ENCODE assay signal across 1 cellular context in the genomic region with DNA sequence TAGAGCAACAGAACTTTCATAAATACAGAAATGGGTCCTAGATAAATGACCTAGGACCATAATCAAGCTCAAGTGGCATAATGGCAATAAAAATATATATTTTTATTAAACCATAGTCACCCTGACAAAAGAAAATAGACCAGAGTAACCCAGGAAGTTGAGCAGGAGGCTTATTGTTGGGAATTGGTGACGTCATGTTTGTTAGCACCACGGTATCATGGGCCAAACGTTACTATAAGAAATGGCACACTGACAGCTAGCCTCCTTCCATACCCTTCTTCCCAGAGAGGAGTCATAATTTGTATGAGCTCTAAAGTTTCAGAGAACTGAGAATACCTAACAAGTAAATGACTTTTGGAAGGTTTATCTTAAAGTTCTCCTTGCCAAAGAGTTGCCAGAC.
TF ChIP-seq lines count a peak whose summit lies in the region.

No MANE protein-coding gene starts in this region.

TF ChIP-seq in HepG2, 621 proteins besides CTCF, POLR2A, EP300 and RAD21 (continued from another document):
- TF ChIP-seq, protein P1, sequence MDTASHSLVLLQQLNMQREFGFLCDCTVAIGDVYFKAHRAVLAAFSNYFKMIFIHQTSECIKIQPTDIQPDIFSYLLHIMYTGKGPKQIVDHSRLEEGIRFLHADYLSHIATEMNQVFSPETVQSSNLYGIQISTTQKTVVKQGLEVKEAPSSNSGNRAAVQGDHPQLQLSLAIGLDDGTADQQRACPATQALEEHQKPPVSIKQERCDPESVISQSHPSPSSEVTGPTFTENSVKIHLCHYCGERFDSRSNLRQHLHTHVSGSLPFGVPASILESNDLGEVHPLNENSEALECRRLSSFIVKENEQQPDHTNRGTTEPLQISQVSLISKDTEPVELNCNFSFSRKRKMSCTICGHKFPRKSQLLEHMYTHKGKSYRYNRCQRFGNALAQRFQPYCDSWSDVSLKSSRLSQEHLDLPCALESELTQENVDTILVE (CRISPR knock-in tag; IDR thresholded peaks at IDR 0.05): no peak
TF ChIP-seq in HepG2: peak in this region for 2.
